In the genomic region with DNA sequence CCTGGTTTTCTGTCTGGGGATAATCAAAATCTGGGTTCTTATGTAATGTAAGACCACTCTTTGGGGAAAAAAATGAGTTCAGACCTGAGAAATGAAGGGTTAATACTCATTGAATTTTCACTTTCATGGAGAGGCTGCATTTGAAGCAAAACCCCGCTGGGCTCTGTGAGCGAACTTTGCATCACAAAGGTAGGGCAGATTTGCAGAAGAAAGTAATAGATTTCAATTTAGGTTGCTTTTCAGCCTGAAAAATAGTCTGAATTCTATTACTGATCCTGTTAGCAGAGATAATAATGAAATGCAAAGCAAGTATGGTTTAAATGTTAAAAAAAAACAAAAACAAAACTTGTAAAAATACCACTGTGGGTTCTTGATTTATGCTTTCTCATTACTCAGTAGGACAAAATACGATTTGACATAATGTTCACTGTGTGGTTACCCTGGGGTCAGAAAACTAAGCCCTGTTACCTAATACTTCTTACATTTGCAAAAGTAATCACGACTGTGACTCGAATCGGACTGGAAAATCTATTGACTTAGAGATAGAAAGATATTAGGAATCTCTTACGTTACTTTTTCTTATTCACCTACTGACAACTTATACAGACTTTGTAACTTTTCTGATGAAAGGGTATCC, we compare ENCODE assay signal across 17 cellular contexts.
DNase-seq lines count a peak whose midpoint lies in the region; ATAC-seq and TF ChIP-seq lines count a peak whose summit lies in the region.
"Had no signal": no experiment of that assay in that cellular context is flagged by ENCODE, and none has a peak within 500 bp of the region (broad histone marks: within the 10 kb centered on the region; RNA-seq: fewer than 3 reads in every experiment).

No MANE protein-coding gene starts in this region.

- peaks cover 83% of the 10 kb centered on the region for H3K4me1 Mint-ChIP-seq in WTC11
- peaks cover 27% of the 10 kb centered on the region for H3K4me1 Mint-ChIP-seq in osteocyte (ENCODE audit: unreplicated experiment)

- H3K4me3 Mint-ChIP-seq in WTC11, result peak overlapping the region; percentile 50
- H3K4me3 Mint-ChIP-seq in osteocyte (ENCODE audit: unreplicated experiment), result no peak overlapping the region
- H3K4me3 Mint-ChIP-seq: immature natural killer cell had no signal

- H3K27ac Mint-ChIP-seq in WTC11 (peak overlapping the region; percentile 95), osteocyte (ENCODE audit: unreplicated experiment) (peak overlapping the region; percentile 31)
- H3K27ac Mint-ChIP-seq: immature natural killer cell had no signal

- H3K4me2 ChIP-seq in hepatocyte (peak overlapping the region; percentile 9), GM23248 (ENCODE audit: unreplicated experiment) (no peak overlapping the region)

- no peaks in the 10 kb centered on the region for H4K20me1 ChIP-seq in hepatocyte (ENCODE audit: insufficient read depth, poor library complexity, severe bottlenecking)
- H4K20me1 ChIP-seq in GM23248 (ENCODE audit: insufficient read depth), result no peaks in the 10 kb centered on the region; the same call in 1 of the 2 replicates

- in situ Hi-C loops in GM23248 (cut with MboI), result no loop called here

- H3K36me3 Mint-ChIP-seq in WTC11 (peaks cover 17% of the 10 kb centered on the region), osteocyte (ENCODE audit: unreplicated experiment) (no peaks in the 10 kb centered on the region)
- H3K36me3 Mint-ChIP-seq: immature natural killer cell had no signal

- H3K4me3 ChIP-seq in H7 (ENCODE audit: insufficient read depth, low read depth, low read length) (no peak overlapping the region), hepatocyte (no peak overlapping the region), GM23248 (no peak overlapping the region)
- H3K4me3 ChIP-seq: mucosa of descending colon had no signal

- POLR2A ChIA-PET in WTC11 (lab: Charles Lee), result no interaction called here

- H3K27me3 ChIP-seq in H7 (ENCODE audit: control insufficient read depth, insufficient read depth, low read length) (no peaks in the 10 kb centered on the region), hepatocyte (no peaks in the 10 kb centered on the region), GM23248 (replicated peaks; ENCODE audit: insufficient read depth) (no peaks in the 10 kb centered on the region)
- H3K27me3 ChIP-seq: brain microvascular endothelial cell had no signal

- H3K9me3 Mint-ChIP-seq in WTC11 (peaks cover 11% of the 10 kb centered on the region), osteocyte (ENCODE audit: unreplicated experiment) (peaks cover 7% of the 10 kb centered on the region)
- H3K9me3 Mint-ChIP-seq: immature natural killer cell had no signal

- H3K36me3 ChIP-seq in H7 (replicated peaks; ENCODE audit: control insufficient read depth, insufficient read depth, low read length) (no peaks in the 10 kb centered on the region), hepatocyte (replicated peaks; ENCODE audit: insufficient read depth, low read depth) (no peaks in the 10 kb centered on the region), GM23248 (ENCODE audit: low read depth) (no peaks in the 10 kb centered on the region)
- H3K36me3 ChIP-seq: brain microvascular endothelial cell had no signal

- H3K79me2 ChIP-seq in hepatocyte (peaks cover 8% of the 10 kb centered on the region), GM23248 (ENCODE audit: insufficient read depth) (peaks cover 80% of the 10 kb centered on the region)

- H2AFZ ChIP-seq in hepatocyte (no peak overlapping the region), GM23248 (no peak overlapping the region)

- H3K27me3 Mint-ChIP-seq in WTC11 (ENCODE audit: low read depth) (peaks cover 4% of the 10 kb centered on the region; the same call in 1 of the 2 replicates), osteocyte (ENCODE audit: unreplicated experiment) (no peaks in the 10 kb centered on the region)

- H3K9me3 ChIP-seq in hepatocyte (ENCODE audit: low read depth), result no peaks in the 10 kb centered on the region
- no peaks in the 10 kb centered on the region for H3K9me3 ChIP-seq in GM23248 (ENCODE audit: low read depth)
- H3K9me3 ChIP-seq: mucosa of descending colon had no signal

- ATAC-seq in WTC11 (peak; percentile 69), GM19023 (IDR thresholded peaks at IDR 0.05; ENCODE audit: unreplicated experiment) (no peak), HG03521 (IDR thresholded peaks at IDR 0.05; ENCODE audit: unreplicated experiment) (no peak), HG02798 (IDR thresholded peaks at IDR 0.05; ENCODE audit: poor library complexity, unreplicated experiment) (no peak)
- ATAC-seq: mucosa of descending colon; stimulated activated naive CD8-positive, alpha-beta T cell treated with anti-CD3 and anti-CD28 coated beads, Interleukin-15, Interleukin-2, amounts not matched to agents 100 U/mL and 50 U/mL, for 24 hours had no signal

- 52% methylated on average over 7 of the region's 7 CpGs for WGBS in hepatocyte (ENCODE audit: low lambda C conversion rate, missing lambda C conversion rate)
- WGBS in GM23248 (ENCODE audit: low coverage in 1 of 2, low lambda C conversion rate in 2 of 2, missing lambda C conversion rate in 2 of 2), 2 experiments, result 80 to 81% methylated on average over 7 of the region's 7 CpGs

- DNase-seq in H7, result peak; percentile 35
- DNase-seq in WTC11 (ENCODE audit: low spot score), result peak; percentile 60
- no peak for DNase-seq in hepatocyte (ENCODE audit: low spot score)
- DNase-seq in osteocyte (ENCODE audit: extremely low spot score, unreplicated experiment), result no peak
- DNase-seq in GM23248, result no peak
- DNase-seq: activated CD8-positive, alpha-beta memory T cell treated with anti-CD3 and anti-CD28 coated beads, Interleukin-2, amount 50 U/mL, for 4 hours; brain microvascular endothelial cell; immature natural killer cell; mucosa of descending colon; NCI-H187 treated with DMSO at 0.1 percent for 48 hours; SIG-M5; stimulated activated CD4-positive, alpha-beta T cell treated with anti-CD3 and anti-CD28 coated beads, Interleukin-12 subunit alpha, Interleukin-12 subunit beta, amount 100 ng/mL, for 4 hours; stimulated activated naive CD8-positive, alpha-beta T cell treated with anti-CD3 and anti-CD28 coated beads, Interleukin-15, Interleukin-2, amounts not matched to agents 100 U/mL and 50 U/mL, for 24 hours; T-helper 9 cell had no signal

- H3K4me1 ChIP-seq in hepatocyte (ENCODE audit: insufficient read depth) (peaks cover 7% of the 10 kb centered on the region), GM23248 (ENCODE audit: insufficient read depth) (no peaks in the 10 kb centered on the region)

- no peak for TF ChIP-seq CTCF in WTC11 (IDR thresholded peaks at IDR 0.05)
- TF ChIP-seq CTCF in hepatocyte (IDR thresholded peaks at IDR 0.05; ENCODE audit: poor library complexity), result no peak
- TF ChIP-seq CTCF in osteocyte (IDR thresholded peaks at IDR 0.05), result no peak

- no peak overlapping the region for H3K9ac ChIP-seq in GM23248

- 0 out of 2 replicates have a peak, but pooled peaks cover 7% of the 10 kb centered on the region for H3F3A ChIP-seq in GM23248 (ENCODE audit: insufficient read depth)

- CTCF ChIA-PET in WTC11 (lab: Charles Lee), result no interaction called here

- no peak overlapping the region for H3K27ac ChIP-seq in hepatocyte
- no peak overlapping the region for H3K27ac ChIP-seq in GM23248
- H3K27ac ChIP-seq: brain microvascular endothelial cell had no signal

- H3K9me2 ChIP-seq in hepatocyte (replicated peaks; ENCODE audit: insufficient read depth) (no peaks in the 10 kb centered on the region), GM23248 (ENCODE audit: insufficient read depth) (no peaks in the 10 kb centered on the region)

TF ChIP-seq in WTC11, 78 proteins besides CTCF, POLR2A, EP300 and RAD21 (continues in another document):
- TF ChIP-seq, protein P1, sequence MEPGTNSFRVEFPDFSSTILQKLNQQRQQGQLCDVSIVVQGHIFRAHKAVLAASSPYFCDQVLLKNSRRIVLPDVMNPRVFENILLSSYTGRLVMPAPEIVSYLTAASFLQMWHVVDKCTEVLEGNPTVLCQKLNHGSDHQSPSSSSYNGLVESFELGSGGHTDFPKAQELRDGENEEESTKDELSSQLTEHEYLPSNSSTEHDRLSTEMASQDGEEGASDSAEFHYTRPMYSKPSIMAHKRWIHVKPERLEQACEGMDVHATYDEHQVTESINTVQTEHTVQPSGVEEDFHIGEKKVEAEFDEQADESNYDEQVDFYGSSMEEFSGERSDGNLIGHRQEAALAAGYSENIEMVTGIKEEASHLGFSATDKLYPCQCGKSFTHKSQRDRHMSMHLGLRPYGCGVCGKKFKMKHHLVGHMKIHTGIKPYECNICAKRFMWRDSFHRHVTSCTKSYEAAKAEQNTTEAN (CRISPR knock-in tag; IDR thresholded peaks at IDR 0.05), result no peak
- TF ChIP-seq ZNF121 (CRISPR knock-in tag; IDR thresholded peaks at IDR 0.05), result no peak
- TF ChIP-seq AFF4 (CRISPR knock-in tag; IDR thresholded peaks at IDR 0.05; ENCODE audit: borderline replicate concordance), result no peak
- no peak for TF ChIP-seq KAT7 (CRISPR knock-in tag; IDR thresholded peaks at IDR 0.05; ENCODE audit: borderline replicate concordance)

Comparison
In these comparisons a context has a peak if more than half of its experiments do, and no peak if none do; other contexts are left out.
1. DNase-seq: peak in H7 (single experiment) and WTC11 (single experiment); none in hepatocyte (single experiment), osteocyte (single experiment) and GM23248 (single experiment).